ENCODE assay signal across 1 cellular context in the genomic region with DNA sequence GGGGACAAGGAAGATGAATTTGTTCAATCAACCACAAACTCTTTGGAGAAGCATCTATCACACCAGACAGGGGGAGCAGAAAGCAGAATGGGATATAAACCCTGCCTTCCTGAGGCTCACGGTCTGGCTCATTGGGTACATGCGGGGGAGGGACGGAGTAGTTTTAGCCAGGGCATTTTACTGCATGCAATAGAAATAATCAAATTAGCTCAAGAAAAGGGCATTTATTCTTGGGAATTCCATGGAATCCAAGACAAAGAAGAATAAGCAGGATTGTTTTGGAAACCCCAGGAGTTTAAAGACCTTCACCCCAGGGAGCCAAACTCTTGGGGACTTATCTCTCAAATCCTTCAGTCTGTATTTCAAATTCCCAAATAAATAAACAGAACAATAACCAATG.
TF ChIP-seq lines count a peak whose summit lies in the region.

No MANE protein-coding gene starts in this region.

TF ChIP-seq in SK-N-SH, 30 proteins besides CTCF, POLR2A, EP300 and RAD21 (continued from another document):
- TF ChIP-seq, protein P1, sequence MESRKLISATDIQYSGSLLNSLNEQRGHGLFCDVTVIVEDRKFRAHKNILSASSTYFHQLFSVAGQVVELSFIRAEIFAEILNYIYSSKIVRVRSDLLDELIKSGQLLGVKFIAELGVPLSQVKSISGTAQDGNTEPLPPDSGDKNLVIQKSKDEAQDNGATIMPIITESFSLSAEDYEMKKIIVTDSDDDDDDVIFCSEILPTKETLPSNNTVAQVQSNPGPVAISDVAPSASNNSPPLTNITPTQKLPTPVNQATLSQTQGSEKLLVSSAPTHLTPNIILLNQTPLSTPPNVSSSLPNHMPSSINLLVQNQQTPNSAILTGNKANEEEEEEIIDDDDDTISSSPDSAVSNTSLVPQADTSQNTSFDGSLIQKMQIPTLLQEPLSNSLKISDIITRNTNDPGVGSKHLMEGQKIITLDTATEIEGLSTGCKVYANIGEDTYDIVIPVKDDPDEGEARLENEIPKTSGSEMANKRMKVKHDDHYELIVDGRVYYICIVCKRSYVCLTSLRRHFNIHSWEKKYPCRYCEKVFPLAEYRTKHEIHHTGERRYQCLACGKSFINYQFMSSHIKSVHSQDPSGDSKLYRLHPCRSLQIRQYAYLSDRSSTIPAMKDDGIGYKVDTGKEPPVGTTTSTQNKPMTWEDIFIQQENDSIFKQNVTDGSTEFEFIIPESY (IDR thresholded peaks at IDR 0.05; ENCODE audit: borderline replicate concordance, low read depth): no peak
- TF ChIP-seq, protein P2, sequence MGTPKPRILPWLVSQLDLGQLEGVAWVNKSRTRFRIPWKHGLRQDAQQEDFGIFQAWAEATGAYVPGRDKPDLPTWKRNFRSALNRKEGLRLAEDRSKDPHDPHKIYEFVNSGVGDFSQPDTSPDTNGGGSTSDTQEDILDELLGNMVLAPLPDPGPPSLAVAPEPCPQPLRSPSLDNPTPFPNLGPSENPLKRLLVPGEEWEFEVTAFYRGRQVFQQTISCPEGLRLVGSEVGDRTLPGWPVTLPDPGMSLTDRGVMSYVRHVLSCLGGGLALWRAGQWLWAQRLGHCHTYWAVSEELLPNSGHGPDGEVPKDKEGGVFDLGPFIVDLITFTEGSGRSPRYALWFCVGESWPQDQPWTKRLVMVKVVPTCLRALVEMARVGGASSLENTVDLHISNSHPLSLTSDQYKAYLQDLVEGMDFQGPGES (IDR thresholded peaks at IDR 0.05; ENCODE audit: low read depth, low read length): no peak
- TF ChIP-seq JUND (IDR thresholded peaks at IDR 0.05) (no peak), TEAD4 (IDR thresholded peaks at IDR 0.05; ENCODE audit: borderline replicate concordance, insufficient read depth) (no peak), MXI1 (IDR thresholded peaks at IDR 0.05; ENCODE audit: low read depth, low read length) (no peak), NRF1 (IDR thresholded peaks at IDR 0.05; ENCODE audit: low read depth, low read length) (no peak), FOSL2 (IDR thresholded peaks at IDR 0.05; ENCODE audit: borderline replicate concordance, low read depth) (no peak), POLR2AphosphoS5 (IDR thresholded peaks at IDR 0.05; ENCODE audit: low read depth, low read length) (no peak), GATA2 (CRISPR knock-in tag; IDR thresholded peaks at IDR 0.05) (no peak)
- TF ChIP-seq, protein P3, sequence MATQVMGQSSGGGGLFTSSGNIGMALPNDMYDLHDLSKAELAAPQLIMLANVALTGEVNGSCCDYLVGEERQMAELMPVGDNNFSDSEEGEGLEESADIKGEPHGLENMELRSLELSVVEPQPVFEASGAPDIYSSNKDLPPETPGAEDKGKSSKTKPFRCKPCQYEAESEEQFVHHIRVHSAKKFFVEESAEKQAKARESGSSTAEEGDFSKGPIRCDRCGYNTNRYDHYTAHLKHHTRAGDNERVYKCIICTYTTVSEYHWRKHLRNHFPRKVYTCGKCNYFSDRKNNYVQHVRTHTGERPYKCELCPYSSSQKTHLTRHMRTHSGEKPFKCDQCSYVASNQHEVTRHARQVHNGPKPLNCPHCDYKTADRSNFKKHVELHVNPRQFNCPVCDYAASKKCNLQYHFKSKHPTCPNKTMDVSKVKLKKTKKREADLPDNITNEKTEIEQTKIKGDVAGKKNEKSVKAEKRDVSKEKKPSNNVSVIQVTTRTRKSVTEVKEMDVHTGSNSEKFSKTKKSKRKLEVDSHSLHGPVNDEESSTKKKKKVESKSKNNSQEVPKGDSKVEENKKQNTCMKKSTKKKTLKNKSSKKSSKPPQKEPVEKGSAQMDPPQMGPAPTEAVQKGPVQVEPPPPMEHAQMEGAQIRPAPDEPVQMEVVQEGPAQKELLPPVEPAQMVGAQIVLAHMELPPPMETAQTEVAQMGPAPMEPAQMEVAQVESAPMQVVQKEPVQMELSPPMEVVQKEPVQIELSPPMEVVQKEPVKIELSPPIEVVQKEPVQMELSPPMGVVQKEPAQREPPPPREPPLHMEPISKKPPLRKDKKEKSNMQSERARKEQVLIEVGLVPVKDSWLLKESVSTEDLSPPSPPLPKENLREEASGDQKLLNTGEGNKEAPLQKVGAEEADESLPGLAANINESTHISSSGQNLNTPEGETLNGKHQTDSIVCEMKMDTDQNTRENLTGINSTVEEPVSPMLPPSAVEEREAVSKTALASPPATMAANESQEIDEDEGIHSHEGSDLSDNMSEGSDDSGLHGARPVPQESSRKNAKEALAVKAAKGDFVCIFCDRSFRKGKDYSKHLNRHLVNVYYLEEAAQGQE (IDR thresholded peaks at IDR 0.05; ENCODE audit: low read depth, low read length): no peak
